ENCODE assay signal across 23 cellular contexts in the genomic region with DNA sequence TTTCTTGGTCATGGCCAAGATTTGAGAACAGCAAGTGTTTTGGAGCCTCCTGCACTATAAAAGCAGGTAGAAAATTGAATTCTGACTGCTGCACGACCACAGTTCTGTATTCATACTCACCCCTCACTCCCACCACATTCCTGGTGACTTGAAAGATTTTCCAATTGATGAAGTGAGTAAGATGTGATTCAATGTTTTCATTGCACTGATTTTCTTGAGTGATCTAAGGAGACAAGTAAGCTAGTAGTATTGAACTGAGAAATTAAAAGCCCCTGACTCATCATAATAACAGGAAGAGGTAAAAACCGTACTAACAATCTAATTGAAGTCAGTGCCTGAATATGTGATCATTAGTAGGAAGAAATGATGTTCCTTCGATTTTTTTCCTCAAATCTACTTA. TPM values are rescaled to one million over a fixed set of nuclear protein-coding genes. Genes with fewer than 3 reads are reported as not detected.
DNase-seq lines count a peak whose midpoint lies in the region; ATAC-seq and TF ChIP-seq lines count a peak whose summit lies in the region.
"Had no signal": no experiment of that assay in that cellular context is flagged by ENCODE, and none has a peak within 500 bp of the region (broad histone marks: within the 10 kb centered on the region; RNA-seq: fewer than 3 reads in every experiment).

No MANE protein-coding gene starts in this region.

- H3K27me3 ChIP-seq in SK-N-SH (ENCODE audit: insufficient read depth), result no peaks in the 10 kb centered on the region
- no peaks in the 10 kb centered on the region for H3K27me3 ChIP-seq in fibroblast of lung (ENCODE audit: control insufficient read depth, insufficient read depth, low read length)
- H3K27me3 ChIP-seq: colonic mucosa, neutrophil, stomach had no signal

- H2AFZ ChIP-seq in SK-N-SH (ENCODE audit: low read depth) (no peak overlapping the region), fibroblast of lung (ENCODE audit: low read length) (no peak overlapping the region)

- no peaks in the 10 kb centered on the region for H3K9me2 ChIP-seq in SK-N-SH

- H3K27ac ChIP-seq in SK-N-SH (ENCODE audit: low read depth in 2 of 2, low read length in 1 of 2), result peak overlapping the region in 1 of 2 experiments; percentile 64; a peak in 2 of 4 replicates
- no peak overlapping the region for H3K27ac ChIP-seq in fibroblast of lung (ENCODE audit: insufficient read depth, low read length)
- H3K27ac ChIP-seq: colonic mucosa, HL-60, left ventricle myocardium inferior, neutrophil, SK-N-MC, stomach had no signal

- H3K4me1 ChIP-seq in SK-N-SH (ENCODE audit: control insufficient read depth in 1 of 2, insufficient read depth in 2 of 2, low read depth in 1 of 2, low read length in 1 of 2) (peaks cover 5 to 10% of the 10 kb centered on the region in 2 experiments), fibroblast of lung (ENCODE audit: control insufficient read depth, extremely low read depth, insufficient read depth, low read length) (peaks cover 6% of the 10 kb centered on the region)
- H3K4me1 ChIP-seq: colonic mucosa, left ventricle myocardium inferior had no signal

- DNase-seq in stimulated activated naive CD8-positive, alpha-beta T cell treated with anti-CD3 and anti-CD28 coated beads, Interleukin-15, Interleukin-2, amounts not matched to agents 100 U/mL and 50 U/mL, for 24 hours, result no peak
- DNase-seq in stimulated activated naive CD8-positive, alpha-beta T cell treated with anti-CD3 and anti-CD28 coated beads, Interleukin-15, amount 100 ng/mL, for 72 hours, result no peak
- no peak for DNase-seq in SK-N-SH
- peak; percentile 9 to 89 for DNase-seq in fibroblast of lung (ENCODE audit: low read depth in 2 of 2)
- DNase-seq in stromal cell of bone marrow (ENCODE audit: low read depth), result peak; percentile 77
- DNase-seq in HK-2 (ENCODE audit: unreplicated experiment), result no peak
- DNase-seq in DMS153 treated with DMSO at 0.1 percent for 48 hours (lab: John Stamatoyannopoulos, UW; ENCODE audit: unreplicated experiment), result no peak
- DNase-seq: ACHN; activated CD4-positive, alpha-beta T cell treated with anti-CD3 and anti-CD28 coated beads for 48 hours; activated gamma-delta T cell; CD4-positive, alpha-beta T cell; colonic mucosa; left ventricle myocardium inferior; NCI-H1105; NCI-H69; OCI-M1; retina; stomach; T1000 had no signal

- no peak for TF ChIP-seq RAD21 in SK-N-SH (IDR thresholded peaks at IDR 0.05; ENCODE audit: low read length)

- H3K9ac ChIP-seq in SK-N-SH (no peak overlapping the region), fibroblast of lung (ENCODE audit: insufficient read depth, low read length) (no peak overlapping the region)

- H3K4me2 ChIP-seq in SK-N-SH, result peak overlapping the region; percentile 56
- H3K4me2 ChIP-seq in fibroblast of lung (ENCODE audit: extremely low read depth, insufficient read depth, low read length), result peak overlapping the region; percentile 41

- H3F3A ChIP-seq in SK-N-SH (replicated peaks; ENCODE audit: insufficient read depth), result peaks cover 14% of the 10 kb centered on the region

- POLR2A ChIA-PET in SK-N-SH (lab: Yijun Ruan, JAX), result no interaction called here

- no peaks in the 10 kb centered on the region for H3K9me3 ChIP-seq in SK-N-SH
- no peaks in the 10 kb centered on the region for H3K9me3 ChIP-seq in fibroblast of lung (ENCODE audit: control insufficient read depth, insufficient read depth, low read depth, low read length)
- H3K9me3 ChIP-seq: colonic mucosa, left ventricle myocardium inferior, neutrophil, stomach had no signal

- H3K4me3 ChIP-seq in SK-N-SH (ENCODE audit: low read depth in 2 of 2, low read length in 1 of 2), result no peak overlapping the region
- H3K4me3 ChIP-seq in fibroblast of lung (replicated peaks in 1 of 4; ENCODE audit: control extremely low read depth in 1 of 4, insufficient read depth in 1 of 4, low read depth in 3 of 4, low read length in 4 of 4), result no peak overlapping the region
- H3K4me3 ChIP-seq: colonic mucosa, left ventricle myocardium inferior, SK-N-MC, stomach had no signal

- H3K36me3 ChIP-seq in SK-N-SH (replicated peaks in 1 of 2; ENCODE audit: control insufficient read depth in 1 of 2, insufficient read depth in 2 of 2, low read length in 1 of 2) (no peaks in the 10 kb centered on the region), fibroblast of lung (ENCODE audit: control insufficient read depth, insufficient read depth, low read length) (no peaks in the 10 kb centered on the region)
- H3K36me3 ChIP-seq: colonic mucosa, left ventricle myocardium inferior, neutrophil, stomach had no signal

- peaks cover 8% of the 10 kb centered on the region for H3K27me3 Mint-ChIP-seq in stimulated activated naive CD8-positive, alpha-beta T cell treated with anti-CD3 and anti-CD28 coated beads, Interleukin-15, amount 100 ng/mL, for 72 hours
- H3K27me3 Mint-ChIP-seq: CD4-positive, alpha-beta T cell had no signal

- TF ChIP-seq CTCF in SK-N-SH (IDR thresholded peaks at IDR 0.05) (no peak), fibroblast of lung (conservative IDR thresholded peaks at IDR 0.05 in 1 of 2, IDR thresholded peaks at IDR 0.05 in 1 of 2; ENCODE audit: low read depth in 1 of 2, low read length in 2 of 2) (no peak)

- TF ChIP-seq EP300 in SK-N-SH (IDR thresholded peaks at IDR 0.05; ENCODE audit: borderline replicate concordance in 1 of 2, low read depth in 1 of 2, low read length in 1 of 2), result peak in 1 of 2 experiments; percentile 13; a peak in 1 of 4 replicates

- no peaks in the 10 kb centered on the region for H3K9me3 Mint-ChIP-seq in stimulated activated naive CD8-positive, alpha-beta T cell treated with anti-CD3 and anti-CD28 coated beads, Interleukin-15, amount 100 ng/mL, for 72 hours
- H3K9me3 Mint-ChIP-seq: CD4-positive, alpha-beta T cell had no signal

- WGBS in SK-N-SH (ENCODE audit: low lambda C conversion rate), result 14% methylated on average over 3 of the region's 3 CpGs

- H3K27ac Mint-ChIP-seq in stimulated activated naive CD8-positive, alpha-beta T cell treated with anti-CD3 and anti-CD28 coated beads, Interleukin-15, amount 100 ng/mL, for 72 hours, result no peak overlapping the region
- H3K27ac Mint-ChIP-seq: CD4-positive, alpha-beta T cell had no signal

- CTCF ChIA-PET in SK-N-SH (lab: Yijun Ruan, JAX), result interaction anchor here (0.7 to 6.2 kb wide), 2 partner anchors 23 kb away, joined by 3 to 28 read pairs; no protein-coding TSS in a partner anchor

- peak; percentile 32 for ATAC-seq in stimulated activated naive CD8-positive, alpha-beta T cell treated with anti-CD3 and anti-CD28 coated beads, Interleukin-15, Interleukin-2, amounts not matched to agents 100 U/mL and 50 U/mL, for 24 hours
- no peak for ATAC-seq in stimulated activated naive CD8-positive, alpha-beta T cell treated with anti-CD3 and anti-CD28 coated beads, Interleukin-15, amount 100 ng/mL, for 72 hours
- no peak for ATAC-seq in HG03378 (IDR thresholded peaks at IDR 0.05; ENCODE audit: unreplicated experiment)

- no peaks in the 10 kb centered on the region for H4K20me1 ChIP-seq in SK-N-SH (ENCODE audit: insufficient read depth)
- H4K20me1 ChIP-seq in fibroblast of lung (ENCODE audit: control insufficient read depth, extremely low read depth, insufficient read depth, low read length), result no peaks in the 10 kb centered on the region

- H3K4me1 Mint-ChIP-seq in stimulated activated naive CD8-positive, alpha-beta T cell treated with anti-CD3 and anti-CD28 coated beads, Interleukin-15, amount 100 ng/mL, for 72 hours, result no peaks in the 10 kb centered on the region

- H3K4me3 Mint-ChIP-seq in stimulated activated naive CD8-positive, alpha-beta T cell treated with anti-CD3 and anti-CD28 coated beads, Interleukin-15, amount 100 ng/mL, for 72 hours, result no peak overlapping the region
- H3K4me3 Mint-ChIP-seq: CD4-positive, alpha-beta T cell had no signal

- H3K79me2 ChIP-seq in SK-N-SH (ENCODE audit: insufficient read depth) (no peaks in the 10 kb centered on the region), fibroblast of lung (ENCODE audit: control insufficient read depth, insufficient read depth, low read length) (no peaks in the 10 kb centered on the region)

TF ChIP-seq in SK-N-SH, 30 proteins besides CTCF, POLR2A, EP300 and RAD21 (continues in another document):
- TF ChIP-seq, protein P1, sequence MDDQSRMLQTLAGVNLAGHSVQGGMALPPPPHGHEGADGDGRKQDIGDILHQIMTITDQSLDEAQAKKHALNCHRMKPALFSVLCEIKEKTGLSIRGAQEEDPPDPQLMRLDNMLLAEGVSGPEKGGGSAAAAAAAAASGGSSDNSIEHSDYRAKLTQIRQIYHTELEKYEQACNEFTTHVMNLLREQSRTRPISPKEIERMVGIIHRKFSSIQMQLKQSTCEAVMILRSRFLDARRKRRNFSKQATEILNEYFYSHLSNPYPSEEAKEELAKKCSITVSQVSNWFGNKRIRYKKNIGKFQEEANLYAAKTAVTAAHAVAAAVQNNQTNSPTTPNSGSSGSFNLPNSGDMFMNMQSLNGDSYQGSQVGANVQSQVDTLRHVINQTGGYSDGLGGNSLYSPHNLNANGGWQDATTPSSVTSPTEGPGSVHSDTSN (IDR thresholded peaks at IDR 0.05), result peak; percentile 60
- TF ChIP-seq FOSL2 (IDR thresholded peaks at IDR 0.05; ENCODE audit: borderline replicate concordance, low read depth), result peak; percentile 64; the same call in 1 of the 2 replicates
- 0 out of 2 replicates have a peak, but pooled peaks have one; percentile 14 for TF ChIP-seq RXRA (IDR thresholded peaks at IDR 0.05; ENCODE audit: borderline replicate concordance, low read depth)
- TF ChIP-seq SIN3A (IDR thresholded peaks at IDR 0.05; ENCODE audit: borderline replicate concordance, low read depth, low read length), result no peak
- peak; percentile 35; the same call in 1 of the 2 replicates for TF ChIP-seq TCF12 (IDR thresholded peaks at IDR 0.05)
- no peak for TF ChIP-seq RFX5 (IDR thresholded peaks at IDR 0.05; ENCODE audit: low read length)
- TF ChIP-seq JUND (IDR thresholded peaks at IDR 0.05), result peak; percentile 59
- TF ChIP-seq TEAD4 (IDR thresholded peaks at IDR 0.05; ENCODE audit: borderline replicate concordance, insufficient read depth), result peak; percentile 24; the same call in 1 of the 2 replicates
- TF ChIP-seq EZH2phosphoT487 (IDR thresholded peaks at IDR 0.05; ENCODE audit: borderline replicate concordance, low read depth), result no peak
- no peak for TF ChIP-seq FOXJ3 (CRISPR knock-in tag; IDR thresholded peaks at IDR 0.05)

RNA-seq across cellular contexts. Expression of a gene that starts 6.1 kb away (rescaled TPM):
- polyA plus RNA-seq in SK-N-SH (2012; rRNA removed) (30.4 and 32.2 TPM in 2 replicates), fibroblast of lung (92.9 and 105 TPM in 2 replicates)
- 44.4 and 51.4 TPM in 2 replicates for polyA plus RNA-seq in SK-N-SH (2012; cell fraction: cytosol; rRNA removed)
- 28.7 and 75.4 TPM in 2 replicates for polyA plus RNA-seq in SK-N-SH (2012; cell fraction: nucleus; rRNA removed)
- 47.8 and 64.6 TPM in 2 replicates for total RNA-seq in fibroblast of lung
- 76.6 and 98.2 TPM in 2 replicates for polyA plus RNA-seq in fibroblast of lung (2012)
- polyA minus RNA-seq in fibroblast of lung (ENCODE audit: low replicate concordance), result 193 and 216 TPM in 2 replicates

RNA-seq across cellular contexts. Expression of a gene that starts 46.6 kb away (rescaled TPM):
- polyA plus RNA-seq in SK-N-SH (2012; rRNA removed) (7.2 and 10.8 TPM in 2 replicates), fibroblast of lung (15.3 and 71.7 TPM in 2 replicates)
- 10.9 and 14.7 TPM in 2 replicates for polyA plus RNA-seq in SK-N-SH (2012; cell fraction: cytosol; rRNA removed)
- 6.6 and 10.1 TPM in 2 replicates for polyA plus RNA-seq in SK-N-SH (2012; cell fraction: nucleus; rRNA removed)
- 12.6 and 40.1 TPM in 2 replicates for total RNA-seq in fibroblast of lung
- polyA plus RNA-seq in fibroblast of lung (2012), result 9.3 and 55.9 TPM in 2 replicates
- polyA minus RNA-seq in fibroblast of lung (ENCODE audit: low replicate concordance), result 36.2 and 140 TPM in 2 replicates

Comparison
In these comparisons a context has a peak if more than half of its experiments do, and no peak if none do; other contexts are left out.
1. DNase-seq: peak in fibroblast of lung (2 of 2) and stromal cell of bone marrow (single experiment); none in stimulated activated naive CD8-positive, alpha-beta T cell treated with anti-CD3 and anti-CD28 coated beads, Interleukin-15, Interleukin-2, amounts not matched to agents 100 U/mL and 50 U/mL, for 24 hours (single experiment), stimulated activated naive CD8-positive, alpha-beta T cell treated with anti-CD3 and anti-CD28 coated beads, Interleukin-15, amount 100 ng/mL, for 72 hours (0 of 2), SK-N-SH (single experiment), HK-2 (single experiment) and DMS153 treated with DMSO at 0.1 percent for 48 hours (single experiment).